9 cellular contexts compared by ENCODE assay signal in genomic region chr20:2523919-2524434, GRCh38.
DNase-seq lines count a peak whose midpoint lies in the region; FAIRE-seq and TF ChIP-seq lines count a peak whose summit lies in the region.
"Had no signal": no experiment of that assay in that cellular context is flagged by ENCODE, and none has a peak within 500 bp of the region (broad histone marks: within the 10 kb centered on the region; RNA-seq: fewer than 3 reads in every experiment).

No MANE protein-coding gene starts in this region.

- DNase-seq in MM.1S (no peak), GM13976 (ENCODE audit: low spot score) (no peak), NCI-H1436 (lab: John Stamatoyannopoulos, UW) (no peak), NOMO-1 treated with DMSO at 0.1 percent for 48 hours (lab: John Stamatoyannopoulos, UW; ENCODE audit: unreplicated experiment) (no peak), D721Med (ENCODE audit: insufficient read length, low spot score) (no peak)

- H3K4me3 ChIP-seq in BLaER1 treated with 17β-estradiol and CSF1 and Interleukin-3, amounts not matched to agents 10 nM and 100 nM = peak overlapping the region; percentile 79 to 92 (median 89)
- peak overlapping the region; percentile 68 for H3K4me3 ChIP-seq in MM.1S (ENCODE audit: low read length)
- H3K4me3 ChIP-seq in duodenal mucosa (ENCODE audit: low read depth in 1 of 2, low read length in 2 of 2) = peak overlapping the region; percentile 84 to 93
- H3K4me3 ChIP-seq in neuron (ENCODE audit: low read length) = peak overlapping the region; percentile 81

- H3K79me2 ChIP-seq in MM.1S (ENCODE audit: low read length) = no peaks in the 10 kb centered on the region

- H3K36me3 ChIP-seq in BLaER1 treated with 17β-estradiol and CSF1 and Interleukin-3, amounts not matched to agents 10 nM and 100 nM = no peaks in the 10 kb centered on the region
- H3K36me3 ChIP-seq in MM.1S (replicated peaks; ENCODE audit: insufficient read depth, low read length) (no peaks in the 10 kb centered on the region), duodenal mucosa (ENCODE audit: control insufficient read depth in 1 of 2, insufficient read depth in 2 of 2, low read length in 2 of 2) (no peaks in the 10 kb centered on the region), neuron (ENCODE audit: insufficient read depth, low read length) (no peaks in the 10 kb centered on the region)

- no peaks in the 10 kb centered on the region for H3K9me2 ChIP-seq in MM.1S (replicated peaks; ENCODE audit: insufficient read depth, low read length)

- H3K4me2 ChIP-seq in BLaER1 treated with 17β-estradiol and CSF1 and Interleukin-3, amounts not matched to agents 10 nM and 100 nM = peak overlapping the region; percentile 80 to 99 (median 95)
- H3K4me2 ChIP-seq in MM.1S (ENCODE audit: low read depth, low read length) = peak overlapping the region; percentile 92; the same call in 1 of the 2 replicates

- H3K9ac ChIP-seq in BLaER1 treated with 17β-estradiol and CSF1 and Interleukin-3, amounts not matched to agents 10 nM and 100 nM = peak overlapping the region; percentile 85 to 99 (median 91); a peak in 21 of 22 replicates
- H3K9ac ChIP-seq in MM.1S (ENCODE audit: low read length) (peak overlapping the region; percentile 79; the same call in 1 of the 2 replicates), duodenal mucosa (ENCODE audit: low read depth in 1 of 2, low read length in 2 of 2) (peak overlapping the region; percentile 51 to 93)

- no peaks in the 10 kb centered on the region for H3F3A ChIP-seq in MM.1S (ENCODE audit: insufficient read depth, low read length)

- H3K9me3 ChIP-seq in BLaER1 treated with 17β-estradiol and CSF1 and Interleukin-3, amounts not matched to agents 10 nM and 100 nM (replicated peaks in 1 of 11) = no peaks in the 10 kb centered on the region
- no peaks in the 10 kb centered on the region for H3K9me3 ChIP-seq in MM.1S (replicated peaks; ENCODE audit: insufficient read depth, low read length)
- H3K9me3 ChIP-seq in duodenal mucosa (ENCODE audit: control insufficient read depth in 1 of 2, low read length in 2 of 2) = no peaks in the 10 kb centered on the region
- H3K9me3 ChIP-seq in neuron (ENCODE audit: low read length) = no peaks in the 10 kb centered on the region

- TF ChIP-seq CTCF in MM.1S (IDR thresholded peaks at IDR 0.05; ENCODE audit: low read length) (no peak), GM13976 (IDR thresholded peaks at IDR 0.05; ENCODE audit: borderline replicate concordance, control extremely low read depth, extremely low read depth, insufficient read depth, missing control alignments) (no peak), D721Med (IDR thresholded peaks at IDR 0.05; ENCODE audit: insufficient read depth, missing control alignments) (no peak)

- in situ Hi-C loops in GM13976 (cut with MboI; ENCODE audit: low sequenced_read_pairs, unreplicated experiment) = no loop called here

- peak overlapping the region in 8 of 11 experiments; percentile 83 to 97 (median 92); a peak in 13 of 22 replicates for H3K27ac ChIP-seq in BLaER1 treated with 17β-estradiol and CSF1 and Interleukin-3, amounts not matched to agents 10 nM and 100 nM
- H3K27ac ChIP-seq in MM.1S (ENCODE audit: low read length) (no peak overlapping the region), duodenal mucosa (ENCODE audit: low read depth, low read length) (peak overlapping the region; percentile 77)

- peaks cover 5 to 38% (median 18%) of the 10 kb centered on the region in 10 experiments; a peak in 19 of 20 replicates for H3K4me1 ChIP-seq in BLaER1 treated with 17β-estradiol and CSF1 and Interleukin-3, amounts not matched to agents 10 nM and 100 nM
- no peaks in the 10 kb centered on the region for H3K4me1 ChIP-seq in MM.1S (ENCODE audit: low read length)
- H3K4me1 ChIP-seq in duodenal mucosa (ENCODE audit: control insufficient read depth in 1 of 2, insufficient read depth in 2 of 2, low read length in 2 of 2) = peaks cover 4 to 11% of the 10 kb centered on the region in 2 donors
- peaks cover 7% of the 10 kb centered on the region for H3K4me1 ChIP-seq in neuron (ENCODE audit: insufficient read depth, low read length)

- no peaks in the 10 kb centered on the region; a peak in 1 of 22 replicates for H3K27me3 ChIP-seq in BLaER1 treated with 17β-estradiol and CSF1 and Interleukin-3, amounts not matched to agents 10 nM and 100 nM
- H3K27me3 ChIP-seq in MM.1S (replicated peaks; ENCODE audit: insufficient read depth, low read length) = peaks cover 8% of the 10 kb centered on the region; the same call in 1 of the 2 replicates
- no peaks in the 10 kb centered on the region for H3K27me3 ChIP-seq in duodenal mucosa (ENCODE audit: control insufficient read depth in 1 of 2, insufficient read depth in 2 of 2, low read length in 2 of 2)
- no peaks in the 10 kb centered on the region for H3K27me3 ChIP-seq in neuron (ENCODE audit: insufficient read depth, low read length)

- no peak for FAIRE-seq in D721Med (lab: Jason Lieb, UNC)
- FAIRE-seq: HTR-8/SVneo had no signal

- H4K20me1 ChIP-seq in BLaER1 treated with 17β-estradiol and CSF1 and Interleukin-3, amounts not matched to agents 10 nM and 100 nM = no peaks in the 10 kb centered on the region
- H4K20me1 ChIP-seq in MM.1S (ENCODE audit: insufficient read depth, low read length) = no peaks in the 10 kb centered on the region

- peak overlapping the region; percentile 92; the same call in 1 of the 2 replicates for H2AFZ ChIP-seq in MM.1S (ENCODE audit: low read length)
- peak overlapping the region; percentile 91 for H2AFZ ChIP-seq in neuron (ENCODE audit: low read depth, low read length)
